In the genomic region with DNA sequence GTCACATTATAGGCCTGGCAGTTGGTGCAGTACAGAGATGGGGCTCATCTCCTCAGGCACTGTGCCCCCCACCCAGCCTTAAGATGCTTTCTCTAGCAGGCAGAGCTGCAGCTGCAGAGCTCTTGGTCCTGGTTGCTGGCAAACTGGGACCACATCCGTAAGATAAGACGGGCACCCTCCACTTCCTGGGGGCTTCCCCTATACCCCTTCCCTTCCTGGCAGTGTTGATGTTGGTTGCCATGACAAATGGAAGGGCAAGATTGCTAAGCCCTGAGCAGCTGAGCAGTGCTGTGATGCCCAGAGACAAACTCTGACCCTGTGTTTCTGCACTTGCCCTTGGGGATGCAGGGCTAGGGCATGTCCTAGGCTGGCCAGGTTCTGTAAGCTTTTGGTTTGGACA, we compare ENCODE assay signal across 11 cellular contexts.
DNase-seq lines count a peak whose midpoint lies in the region; ATAC-seq and TF ChIP-seq lines count a peak whose summit lies in the region.
"Had no signal": no experiment of that assay in that cellular context is flagged by ENCODE, and none has a peak within 500 bp of the region (broad histone marks: within the 10 kb centered on the region; RNA-seq: fewer than 3 reads in every experiment).

No MANE protein-coding gene starts in this region.

- 0 out of 2 replicates have a peak, but pooled peaks cover 12% of the 10 kb centered on the region for H3K36me3 ChIP-seq in PC-9 (ENCODE audit: low read depth)
- peaks cover 35% of the 10 kb centered on the region for H3K36me3 ChIP-seq in neutrophil
- no peaks in the 10 kb centered on the region for H3K36me3 ChIP-seq in prostate gland

- H3K27ac ChIP-seq in PC-9 (peak overlapping the region; percentile 76), neutrophil (peak overlapping the region; percentile 97), prostate gland (no peak overlapping the region)

- no peaks in the 10 kb centered on the region for H4K20me1 ChIP-seq in PC-9 (ENCODE audit: insufficient read depth)

- TF ChIP-seq POLR2A in prostate gland (IDR thresholded peaks at IDR 0.05): no peak

- H3K4me1 ChIP-seq in PC-9 (replicated peaks; ENCODE audit: insufficient read depth): peaks cover 85% of the 10 kb centered on the region
- peaks cover 76 to 79% of the 10 kb centered on the region in 2 experiments for H3K4me1 ChIP-seq in neutrophil (ENCODE audit: control insufficient read depth in 1 of 2, insufficient read depth in 1 of 2, low read depth in 1 of 2, low read length in 1 of 2)
- peaks cover 14% of the 10 kb centered on the region for H3K4me1 ChIP-seq in prostate gland (replicated peaks)

- ATAC-seq in HG02678 (IDR thresholded peaks at IDR 0.05; ENCODE audit: unreplicated experiment): no peak

- intact Hi-C loops in PC-9 (cut with micrococcal nuclease; ENCODE audit: unreplicated experiment) (no loop called here), prostate gland (cut with DNase I) (no loop called here)

- H3K79me2 ChIP-seq in PC-9 (ENCODE audit: low read depth): peaks cover 16% of the 10 kb centered on the region; the same call in 1 of the 2 replicates

- WGBS in prostate gland: 83% methylated on average over 2 of the region's 2 CpGs

- H3K4me2 ChIP-seq in PC-9: peak overlapping the region; percentile 67

- no peaks in the 10 kb centered on the region for H3K9me2 ChIP-seq in PC-9 (ENCODE audit: insufficient read depth)

- peaks cover 64% of the 10 kb centered on the region for H3F3A ChIP-seq in PC-9 (ENCODE audit: insufficient read depth, low read depth)

- DNase-seq in CD1c-positive myeloid dendritic cell (ENCODE audit: extremely low spot score): peak; percentile 58
- DNase-seq in PC-9: no peak
- peak; percentile 34 for DNase-seq in activated T-helper 9 cell treated with anti-CD3 and anti-CD28 coated beads, Interleukin-2, amount 50 U/mL, for 16 hours (ENCODE audit: low read depth)
- DNase-seq in prostate gland (ENCODE audit: low spot score): no peak
- no peak for DNase-seq in COLO668 (lab: John Stamatoyannopoulos, UW; ENCODE audit: unreplicated experiment)
- DNase-seq in DMS79 treated with DMSO at 0.1 percent for 48 hours (lab: John Stamatoyannopoulos, UW): no peak
- DNase-seq: DMS53, esophagus squamous epithelium, NCI-H510A treated with DMSO at 0.1 percent for 48 hours had no signal

- POLR2A ChIA-PET in PC-9 (lab: Charles Lee; ENCODE audit: unreplicated experiment): no interaction called here

- H2AFZ ChIP-seq in PC-9: no peak overlapping the region

- TF ChIP-seq CTCF in PC-9 (conservative IDR thresholded peaks at IDR 0.05) (no peak), neutrophil (IDR thresholded peaks at IDR 0.05) (no peak), prostate gland (IDR thresholded peaks at IDR 0.05) (no peak)

- H3K9me3 ChIP-seq in PC-9 (ENCODE audit: insufficient read depth, low read depth) (no peaks in the 10 kb centered on the region), neutrophil (no peaks in the 10 kb centered on the region), prostate gland (no peaks in the 10 kb centered on the region)
- H3K9me3 ChIP-seq: esophagus squamous epithelium had no signal

- no peaks in the 10 kb centered on the region for H3K27me3 ChIP-seq in PC-9 (ENCODE audit: insufficient read depth, low read depth)
- H3K27me3 ChIP-seq in neutrophil: no peaks in the 10 kb centered on the region
- no peaks in the 10 kb centered on the region for H3K27me3 ChIP-seq in prostate gland (replicated peaks; ENCODE audit: insufficient read depth)
- H3K27me3 ChIP-seq: esophagus squamous epithelium had no signal

- H3K4me3 ChIP-seq in PC-9 (no peak overlapping the region), neutrophil (ENCODE audit: low read depth in 1 of 2, low read length in 1 of 2) (peak overlapping the region; percentile 2), prostate gland (no peak overlapping the region)
- H3K4me3 ChIP-seq: esophagus squamous epithelium had no signal

- CTCF ChIA-PET in PC-9 (lab: Charles Lee): no interaction called here

- no TSS peak for BruUV-seq in PC-9 (replicated peaks; lab: Mats Ljungman, UMichigan)

Comparison
In these comparisons a context has a peak if more than half of its experiments do, and no peak if none do; other contexts are left out.
1. DNase-seq: peak in CD1c-positive myeloid dendritic cell (single experiment) and activated T-helper 9 cell treated with anti-CD3 and anti-CD28 coated beads, Interleukin-2, amount 50 U/mL, for 16 hours (single experiment); none in PC-9 (0 of 2), prostate gland (single experiment), COLO668 (single experiment) and DMS79 treated with DMSO at 0.1 percent for 48 hours (single experiment).
2. H3K27ac ChIP-seq: peak in PC-9 (single experiment) and neutrophil (single experiment); none in prostate gland (0 of 2).
3. H3K4me3 ChIP-seq: peak in neutrophil (2 of 2); none in PC-9 (single experiment) and prostate gland (0 of 2).